ENCODE assay signal across 8 cellular contexts in genomic region chr16:57815987-57816745, GRCh38. TPM values are rescaled to one million over a fixed set of nuclear protein-coding genes. Genes with fewer than 3 reads are reported as not detected.
DNase-seq lines count a peak whose midpoint lies in the region; ATAC-seq and TF ChIP-seq lines count a peak whose summit lies in the region.

No MANE protein-coding gene starts in this region.

- no peaks in the 10 kb centered on the region for H3K36me3 ChIP-seq in Peyer's patch

- H3K27me3 ChIP-seq in Peyer's patch = no peaks in the 10 kb centered on the region

- no peaks in the 10 kb centered on the region for H3K9me3 ChIP-seq in Peyer's patch

- H3K4me3 ChIP-seq in Peyer's patch (no peak overlapping the region), astrocyte of the spinal cord (ENCODE audit: low read depth, low read length) (no peak overlapping the region), skeletal muscle cell (ENCODE audit: low read depth, low read length) (no peak overlapping the region)

- TF ChIP-seq POLR2A in Peyer's patch (IDR thresholded peaks at IDR 0.05) = peak in 1 of 2 donors; percentile 29

- H3K27ac ChIP-seq in Peyer's patch = peak overlapping the region; percentile 46 to 69 (median 64)

- DNase-seq in ELR (ENCODE audit: low read depth) = peak; percentile 92
- DNase-seq in Peyer's patch = peak; percentile 27 to 89 (median 80)
- peak; percentile 94 for DNase-seq in astrocyte of the spinal cord (ENCODE audit: low read depth, low spot score)
- peak; percentile 41 to 56 for DNase-seq in hippocampal formation (lab: John Stamatoyannopoulos, UW)
- DNase-seq in skeletal muscle cell (ENCODE audit: low read depth) = peak; percentile 81
- DNase-seq in NCI-H2081 treated with DMSO at 0.1 percent for 48 hours (lab: John Stamatoyannopoulos, UW) = no peak
- DNase-seq in NCI-H128 (lab: John Stamatoyannopoulos, UW; ENCODE audit: unreplicated experiment) = no peak

- peaks cover 0 to 26% (median 1%) of the 10 kb centered on the region in 4 donors for H3K4me1 ChIP-seq in Peyer's patch

- no peak for TF ChIP-seq CTCF in Peyer's patch (IDR thresholded peaks at IDR 0.05)
- no peak for TF ChIP-seq CTCF in astrocyte of the spinal cord (IDR thresholded peaks at IDR 0.05; ENCODE audit: low read depth, low read length)

- ATAC-seq in HG03095 (IDR thresholded peaks at IDR 0.05; ENCODE audit: unreplicated experiment) = peak; percentile 69

- in situ Hi-C loops in astrocyte of the spinal cord (cut with HindIII; ENCODE audit: low sequenced_read_pairs) = no loop called here

RNA-seq across cellular contexts. Expression of gene KIFC3, which starts 13.9 kb away (rescaled TPM):
- total RNA-seq in Peyer's patch = 100 to 1,000 TPM in 3 of 4 donors, 10 to 100 TPM in 1; 29.7 to 530 (median 272) TPM

Comparison
In these comparisons a context has a peak if more than half of its experiments do, and no peak if none do; other contexts are left out.
1. DNase-seq: peak in ELR (single experiment), Peyer's patch (3 of 3), astrocyte of the spinal cord (single experiment), hippocampal formation (2 of 2) and skeletal muscle cell (single experiment); none in NCI-H2081 treated with DMSO at 0.1 percent for 48 hours (single experiment) and NCI-H128 (single experiment).